Comparison of ENCODE assay signal across 1 cellular context in the genomic region with DNA sequence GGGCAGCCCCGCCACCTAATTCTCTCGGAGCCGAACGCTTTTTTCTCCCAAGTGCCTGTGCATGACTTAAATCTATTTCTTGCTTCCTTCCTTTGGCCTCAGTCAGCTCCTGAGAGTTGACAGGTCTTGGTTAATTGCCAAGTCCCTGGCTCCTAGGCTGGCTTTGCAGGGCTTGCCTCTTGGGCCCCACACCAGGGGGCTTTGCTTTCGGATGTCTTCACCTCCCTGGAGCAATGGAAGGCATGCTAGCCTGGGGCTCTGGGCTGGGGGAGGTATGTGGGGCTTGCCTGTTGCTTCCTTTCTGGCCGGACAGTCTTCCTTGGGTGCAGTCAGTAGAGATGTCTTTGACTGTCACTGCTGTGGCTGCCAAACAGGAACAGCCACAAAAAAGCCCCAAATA.
TF ChIP-seq lines count a peak whose summit lies in the region.

No MANE protein-coding gene starts in this region.

TF ChIP-seq in GM23338, 12 proteins besides CTCF, POLR2A, EP300 and RAD21:
- TF ChIP-seq, protein P1, sequence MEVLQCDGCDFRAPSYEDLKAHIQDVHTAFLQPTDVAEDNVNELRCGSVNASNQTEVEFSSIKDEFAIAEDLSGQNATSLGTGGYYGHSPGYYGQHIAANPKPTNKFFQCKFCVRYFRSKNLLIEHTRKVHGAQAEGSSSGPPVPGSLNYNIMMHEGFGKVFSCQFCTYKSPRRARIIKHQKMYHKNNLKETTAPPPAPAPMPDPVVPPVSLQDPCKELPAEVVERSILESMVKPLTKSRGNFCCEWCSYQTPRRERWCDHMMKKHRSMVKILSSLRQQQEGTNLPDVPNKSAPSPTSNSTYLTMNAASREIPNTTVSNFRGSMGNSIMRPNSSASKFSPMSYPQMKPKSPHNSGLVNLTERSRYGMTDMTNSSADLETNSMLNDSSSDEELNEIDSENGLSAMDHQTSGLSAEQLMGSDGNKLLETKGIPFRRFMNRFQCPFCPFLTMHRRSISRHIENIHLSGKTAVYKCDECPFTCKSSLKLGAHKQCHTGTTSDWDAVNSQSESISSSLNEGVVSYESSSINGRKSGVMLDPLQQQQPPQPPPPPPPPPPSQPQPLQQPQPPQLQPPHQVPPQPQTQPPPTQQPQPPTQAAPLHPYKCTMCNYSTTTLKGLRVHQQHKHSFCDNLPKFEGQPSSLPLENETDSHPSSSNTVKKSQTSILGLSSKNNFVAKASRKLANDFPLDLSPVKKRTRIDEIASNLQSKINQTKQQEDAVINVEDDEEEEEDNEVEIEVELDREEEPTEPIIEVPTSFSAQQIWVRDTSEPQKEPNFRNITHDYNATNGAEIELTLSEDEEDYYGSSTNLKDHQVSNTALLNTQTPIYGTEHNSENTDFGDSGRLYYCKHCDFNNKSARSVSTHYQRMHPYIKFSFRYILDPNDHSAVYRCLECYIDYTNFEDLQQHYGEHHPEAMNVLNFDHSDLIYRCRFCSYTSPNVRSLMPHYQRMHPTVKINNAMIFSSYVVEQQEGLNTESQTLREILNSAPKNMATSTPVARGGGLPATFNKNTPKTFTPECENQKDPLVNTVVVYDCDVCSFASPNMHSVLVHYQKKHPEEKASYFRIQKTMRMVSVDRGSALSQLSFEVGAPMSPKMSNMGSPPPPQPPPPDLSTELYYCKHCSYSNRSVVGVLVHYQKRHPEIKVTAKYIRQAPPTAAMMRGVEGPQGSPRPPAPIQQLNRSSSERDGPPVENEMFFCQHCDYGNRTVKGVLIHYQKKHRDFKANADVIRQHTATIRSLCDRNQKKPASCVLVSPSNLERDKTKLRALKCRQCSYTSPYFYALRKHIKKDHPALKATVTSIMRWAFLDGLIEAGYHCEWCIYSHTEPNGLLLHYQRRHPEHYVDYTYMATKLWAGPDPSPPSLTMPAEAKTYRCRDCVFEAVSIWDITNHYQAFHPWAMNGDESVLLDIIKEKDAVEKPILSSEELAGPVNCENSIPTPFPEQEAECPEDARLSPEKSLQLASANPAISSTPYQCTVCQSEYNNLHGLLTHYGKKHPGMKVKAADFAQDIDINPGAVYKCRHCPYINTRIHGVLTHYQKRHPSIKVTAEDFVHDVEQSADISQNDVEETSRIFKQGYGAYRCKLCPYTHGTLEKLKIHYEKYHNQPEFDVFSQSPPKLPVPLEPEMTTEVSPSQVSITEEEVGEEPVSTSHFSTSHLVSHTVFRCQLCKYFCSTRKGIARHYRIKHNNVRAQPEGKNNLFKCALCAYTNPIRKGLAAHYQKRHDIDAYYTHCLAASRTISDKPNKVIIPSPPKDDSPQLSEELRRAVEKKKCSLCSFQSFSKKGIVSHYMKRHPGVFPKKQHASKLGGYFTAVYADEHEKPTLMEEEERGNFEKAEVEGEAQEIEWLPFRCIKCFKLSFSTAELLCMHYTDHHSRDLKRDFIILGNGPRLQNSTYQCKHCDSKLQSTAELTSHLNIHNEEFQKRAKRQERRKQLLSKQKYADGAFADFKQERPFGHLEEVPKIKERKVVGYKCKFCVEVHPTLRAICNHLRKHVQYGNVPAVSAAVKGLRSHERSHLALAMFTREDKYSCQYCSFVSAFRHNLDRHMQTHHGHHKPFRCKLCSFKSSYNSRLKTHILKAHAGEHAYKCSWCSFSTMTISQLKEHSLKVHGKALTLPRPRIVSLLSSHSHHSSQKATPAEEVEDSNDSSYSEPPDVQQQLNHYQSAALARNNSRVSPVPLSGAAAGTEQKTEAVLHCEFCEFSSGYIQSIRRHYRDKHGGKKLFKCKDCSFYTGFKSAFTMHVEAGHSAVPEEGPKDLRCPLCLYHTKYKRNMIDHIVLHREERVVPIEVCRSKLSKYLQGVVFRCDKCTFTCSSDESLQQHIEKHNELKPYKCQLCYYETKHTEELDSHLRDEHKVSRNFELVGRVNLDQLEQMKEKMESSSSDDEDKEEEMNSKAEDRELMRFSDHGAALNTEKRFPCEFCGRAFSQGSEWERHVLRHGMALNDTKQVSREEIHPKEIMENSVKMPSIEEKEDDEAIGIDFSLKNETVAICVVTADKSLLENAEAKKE (CRISPR knock-in tag; IDR thresholded peaks at IDR 0.05) = no peak
- TF ChIP-seq EZH2phosphoT487 (IDR thresholded peaks at IDR 0.05; ENCODE audit: unreplicated experiment) = no peak
- no peak for TF ChIP-seq REST (IDR thresholded peaks at IDR 0.05; ENCODE audit: unreplicated experiment)
- no peak for TF ChIP-seq CREB1 (CRISPR knock-in tag; IDR thresholded peaks at IDR 0.05; ENCODE audit: low read depth)
- TF ChIP-seq ETS1 (IDR thresholded peaks at IDR 0.05) = no peak
- no peak for TF ChIP-seq ZNF331 (CRISPR knock-in tag; IDR thresholded peaks at IDR 0.05; ENCODE audit: low read depth)
- TF ChIP-seq ZNF114 (CRISPR knock-in tag; IDR thresholded peaks at IDR 0.05) = no peak
- TF ChIP-seq EZH2 (IDR thresholded peaks at IDR 0.05; ENCODE audit: low read depth, unreplicated experiment) = no peak
- TF ChIP-seq POLR2AphosphoS5 (IDR thresholded peaks at IDR 0.05; ENCODE audit: low read depth) = no peak
- no peak for TF ChIP-seq JUNB (IDR thresholded peaks at IDR 0.05; ENCODE audit: unreplicated experiment)
- no peak for TF ChIP-seq NANOG (IDR thresholded peaks at IDR 0.05; ENCODE audit: borderline replicate concordance)
- TF ChIP-seq STAT1 (IDR thresholded peaks at IDR 0.05; ENCODE audit: unreplicated experiment) = no peak
